In genomic region chr14:101836131-101836530, GRCh38 we compare ENCODE assay signal across 10 cellular contexts.
DNase-seq lines count a peak whose midpoint lies in the region; ATAC-seq and FAIRE-seq lines count a peak whose summit lies in the region.
"Had no signal": no experiment of that assay in that cellular context is flagged by ENCODE, and none has a peak within 500 bp of the region (broad histone marks: within the 10 kb centered on the region; RNA-seq: fewer than 3 reads in every experiment).

No MANE protein-coding gene starts in this region.

- H3K23ac ChIP-seq in neuronal stem cell (ENCODE audit: low read depth, low read length, poor library complexity) = no peak overlapping the region

- no peak for ATAC-seq in stimulated activated naive CD8-positive, alpha-beta T cell treated with anti-CD3 and anti-CD28 coated beads, Interleukin-15, amount 100 ng/mL, for 72 hours
- no peak for ATAC-seq in effector memory CD8-positive, alpha-beta T cell (replicated peaks)
- no peak for ATAC-seq in GM21786 (IDR thresholded peaks at IDR 0.05; ENCODE audit: unreplicated experiment)

- H3K27ac Mint-ChIP-seq in stimulated activated naive CD8-positive, alpha-beta T cell treated with anti-CD3 and anti-CD28 coated beads, Interleukin-15, Interleukin-2, amounts not matched to agents 100 ng/mL and 50 ng/mL, for 24 hours = peak overlapping the region; percentile 15
- H3K27ac Mint-ChIP-seq in stimulated activated naive CD8-positive, alpha-beta T cell treated with anti-CD3 and anti-CD28 coated beads, Interleukin-15, amount 100 ng/mL, for 72 hours = peak overlapping the region in 1 of 2 donors; percentile 41
- peak overlapping the region; percentile 66 to 98 for H3K27ac Mint-ChIP-seq in effector memory CD8-positive, alpha-beta T cell

- H2AFZ ChIP-seq in neuronal stem cell (ENCODE audit: low read length) = no peak overlapping the region

- H2BK120ac ChIP-seq in neuronal stem cell (ENCODE audit: low read depth, low read length) = no peak overlapping the region

- H2BK15ac ChIP-seq in neuronal stem cell (ENCODE audit: low read length) = no peak overlapping the region

- WGBS in neuronal stem cell (ENCODE audit: extremely low coverage in 2 of 2, insufficient read length in 2 of 2, insufficient replicate concordance in 1 of 2), 2 donors = no CpG with 5 or more reads among the region's 8 CpGs

- no peak overlapping the region for H2BK12ac ChIP-seq in neuronal stem cell (ENCODE audit: low read length)

- no peak for FAIRE-seq in GM19239 (lab: Jason Lieb, UNC)

- no peak for DNase-seq in stimulated activated naive CD8-positive, alpha-beta T cell treated with anti-CD3 and anti-CD28 coated beads, Interleukin-15, amount 100 ng/mL, for 72 hours
- DNase-seq in effector memory CD8-positive, alpha-beta T cell = no peak
- DNase-seq in myocyte (ENCODE audit: low read depth) (peak; percentile 55), neuronal stem cell (ENCODE audit: low spot score) (no peak), GM19239 (ENCODE audit: insufficient read length, low spot score) (no peak), head of caudate nucleus (no peak)
- DNase-seq: activated effector memory CD4-positive, alpha-beta T cell treated with anti-CD3 and anti-CD28 coated beads, Interleukin-2, amount 50 U/mL, for 16 hours had no signal

- no peak overlapping the region for H3K27ac ChIP-seq in neuronal stem cell (replicated peaks; ENCODE audit: low read length)
- H3K27ac ChIP-seq: KMS-11 had no signal

- H2AK5ac ChIP-seq in neuronal stem cell (ENCODE audit: low read depth, low read length) = no peak overlapping the region

- H4K8ac ChIP-seq in neuronal stem cell (ENCODE audit: low read depth, low read length) = no peak overlapping the region

- no peaks in the 10 kb centered on the region for H3K9me3 ChIP-seq in neuronal stem cell (replicated peaks in 1 of 2; ENCODE audit: control insufficient read depth in 2 of 2, insufficient read depth in 1 of 2, low read depth in 1 of 2, low read length in 2 of 2)

- H3K27me3 ChIP-seq in neuronal stem cell (ENCODE audit: control insufficient read depth in 3 of 3, insufficient read depth in 3 of 3, low read depth in 1 of 3, low read length in 3 of 3) = no peaks in the 10 kb centered on the region

- intact Hi-C loops in head of caudate nucleus (cut with DNase I) = no loop called here

- no peak overlapping the region for H3K9ac ChIP-seq in neuronal stem cell (ENCODE audit: low read depth, low read length, poor library complexity)
- H3K9ac ChIP-seq: KMS-11 had no signal

- no peak overlapping the region for H3K4me3 Mint-ChIP-seq in stimulated activated naive CD8-positive, alpha-beta T cell treated with anti-CD3 and anti-CD28 coated beads, Interleukin-15, Interleukin-2, amounts not matched to agents 100 ng/mL and 50 ng/mL, for 24 hours
- peak overlapping the region in 1 of 2 donors; percentile 34 for H3K4me3 Mint-ChIP-seq in stimulated activated naive CD8-positive, alpha-beta T cell treated with anti-CD3 and anti-CD28 coated beads, Interleukin-15, amount 100 ng/mL, for 72 hours
- H3K4me3 Mint-ChIP-seq in effector memory CD8-positive, alpha-beta T cell = peak overlapping the region; percentile 42 to 64

- peaks cover 2 to 4% of the 10 kb centered on the region in 2 donors for H3K4me1 ChIP-seq in neuronal stem cell (ENCODE audit: control insufficient read depth in 2 of 2, insufficient read depth in 1 of 2, low read depth in 1 of 2, low read length in 2 of 2)

- peaks cover 8% of the 10 kb centered on the region for H3K79me1 ChIP-seq in neuronal stem cell (ENCODE audit: low read depth, low read length)

- H3K14ac ChIP-seq in neuronal stem cell (ENCODE audit: low read length) = no peak overlapping the region

- peaks cover 95% of the 10 kb centered on the region for H3K4me1 Mint-ChIP-seq in stimulated activated naive CD8-positive, alpha-beta T cell treated with anti-CD3 and anti-CD28 coated beads, Interleukin-15, Interleukin-2, amounts not matched to agents 100 ng/mL and 50 ng/mL, for 24 hours (ENCODE audit: low read depth)
- peaks cover 98% of the 10 kb centered on the region for H3K4me1 Mint-ChIP-seq in stimulated activated naive CD8-positive, alpha-beta T cell treated with anti-CD3 and anti-CD28 coated beads, Interleukin-15, amount 100 ng/mL, for 72 hours
- peaks cover 72 to 73% of the 10 kb centered on the region in 2 donors for H3K4me1 Mint-ChIP-seq in effector memory CD8-positive, alpha-beta T cell (ENCODE audit: low read depth in 2 of 2)

- no peak overlapping the region for H3K4me2 ChIP-seq in neuronal stem cell (ENCODE audit: insufficient read depth, low read length, poor library complexity, severe bottlenecking)
- H3K4me2 ChIP-seq: KMS-11 had no signal

- H2BK5ac ChIP-seq in neuronal stem cell (ENCODE audit: low read length) = no peak overlapping the region

- no peaks in the 10 kb centered on the region for H3K9me3 Mint-ChIP-seq in stimulated activated naive CD8-positive, alpha-beta T cell treated with anti-CD3 and anti-CD28 coated beads, Interleukin-15, Interleukin-2, amounts not matched to agents 100 ng/mL and 50 ng/mL, for 24 hours
- H3K9me3 Mint-ChIP-seq in stimulated activated naive CD8-positive, alpha-beta T cell treated with anti-CD3 and anti-CD28 coated beads, Interleukin-15, amount 100 ng/mL, for 72 hours = no peaks in the 10 kb centered on the region
- no peaks in the 10 kb centered on the region for H3K9me3 Mint-ChIP-seq in effector memory CD8-positive, alpha-beta T cell

- H3K18ac ChIP-seq in neuronal stem cell (ENCODE audit: low read length) = no peak overlapping the region

- H4K91ac ChIP-seq in neuronal stem cell (ENCODE audit: low read depth, low read length, poor library complexity) = no peak overlapping the region

- peaks cover 38% of the 10 kb centered on the region for H3K36me3 Mint-ChIP-seq in stimulated activated naive CD8-positive, alpha-beta T cell treated with anti-CD3 and anti-CD28 coated beads, Interleukin-15, Interleukin-2, amounts not matched to agents 100 ng/mL and 50 ng/mL, for 24 hours (ENCODE audit: low read depth)
- H3K36me3 Mint-ChIP-seq in effector memory CD8-positive, alpha-beta T cell (ENCODE audit: insufficient read depth) = peaks cover 98% of the 10 kb centered on the region

- no peak overlapping the region for H3K4ac ChIP-seq in neuronal stem cell (ENCODE audit: low read length)

- H3K4me3 ChIP-seq in neuronal stem cell (ENCODE audit: low read length in 2 of 2) = no peak overlapping the region

- H3K36me3 ChIP-seq in neuronal stem cell (replicated peaks in 1 of 2; ENCODE audit: control insufficient read depth in 2 of 2, insufficient read depth in 2 of 2, low read length in 2 of 2) = peaks cover 2 to 51% of the 10 kb centered on the region in 2 donors

- H3K27me3 Mint-ChIP-seq in stimulated activated naive CD8-positive, alpha-beta T cell treated with anti-CD3 and anti-CD28 coated beads, Interleukin-15, Interleukin-2, amounts not matched to agents 100 ng/mL and 50 ng/mL, for 24 hours = no peaks in the 10 kb centered on the region
- no peaks in the 10 kb centered on the region for H3K27me3 Mint-ChIP-seq in stimulated activated naive CD8-positive, alpha-beta T cell treated with anti-CD3 and anti-CD28 coated beads, Interleukin-15, amount 100 ng/mL, for 72 hours
- no peaks in the 10 kb centered on the region for H3K27me3 Mint-ChIP-seq in effector memory CD8-positive, alpha-beta T cell
